In the genomic region with DNA sequence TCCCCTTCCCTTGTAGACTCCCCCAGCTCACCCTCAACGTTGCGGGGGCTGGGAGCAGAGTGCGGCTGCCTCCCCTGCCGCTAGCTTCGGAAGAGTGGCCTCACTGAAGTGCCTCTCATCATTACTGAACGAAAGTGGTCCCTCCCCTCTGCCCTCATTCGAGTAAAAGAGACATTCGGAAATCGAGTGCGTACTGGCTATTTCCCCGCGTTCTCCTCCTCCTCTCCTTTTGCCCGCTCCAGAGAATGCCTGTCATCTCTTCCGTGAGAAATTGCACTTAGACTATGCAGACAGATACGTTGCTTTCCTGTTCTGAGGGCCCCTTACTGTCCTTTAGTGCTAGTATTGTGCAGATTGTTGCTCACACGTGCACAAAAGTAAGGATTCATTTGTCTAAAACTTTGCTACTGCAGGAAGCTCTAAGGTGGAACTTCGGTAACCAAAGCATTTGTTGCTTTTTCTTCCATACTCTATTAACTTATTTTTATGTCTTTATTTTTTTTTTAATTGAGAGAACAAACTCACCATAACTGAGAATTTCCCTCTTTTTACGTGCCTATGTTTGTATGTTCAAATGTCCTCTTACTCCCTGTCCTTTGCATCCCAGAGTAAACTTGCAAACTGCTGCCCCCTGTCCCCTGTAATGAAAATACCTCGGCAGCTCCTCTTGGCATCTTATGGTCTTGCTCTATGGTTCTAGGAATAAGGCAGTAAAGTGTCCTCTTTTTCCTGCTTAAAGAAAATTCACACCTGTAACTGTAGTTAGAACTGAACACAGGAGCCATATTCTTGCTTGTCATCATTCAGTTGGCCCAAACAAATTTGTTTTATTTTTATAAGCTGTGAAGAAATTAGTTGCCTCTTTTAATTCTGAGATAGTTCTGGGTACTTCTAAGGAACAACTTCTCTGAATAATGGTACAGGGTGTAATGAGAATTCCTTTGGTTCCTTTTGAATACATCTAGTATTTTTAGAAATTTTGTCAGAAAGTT, we compare ENCODE assay signal across 1 cellular context.
A peak's percentile ranks its signal among the peaks of the same experiment; 100 is the strongest.
TF ChIP-seq lines count a peak whose summit lies in the region.

No MANE protein-coding gene starts in this region.

TF ChIP-seq in HEK293, 187 proteins besides CTCF, POLR2A, EP300 and RAD21 (continued from another document):
- TF ChIP-seq, protein P1, sequence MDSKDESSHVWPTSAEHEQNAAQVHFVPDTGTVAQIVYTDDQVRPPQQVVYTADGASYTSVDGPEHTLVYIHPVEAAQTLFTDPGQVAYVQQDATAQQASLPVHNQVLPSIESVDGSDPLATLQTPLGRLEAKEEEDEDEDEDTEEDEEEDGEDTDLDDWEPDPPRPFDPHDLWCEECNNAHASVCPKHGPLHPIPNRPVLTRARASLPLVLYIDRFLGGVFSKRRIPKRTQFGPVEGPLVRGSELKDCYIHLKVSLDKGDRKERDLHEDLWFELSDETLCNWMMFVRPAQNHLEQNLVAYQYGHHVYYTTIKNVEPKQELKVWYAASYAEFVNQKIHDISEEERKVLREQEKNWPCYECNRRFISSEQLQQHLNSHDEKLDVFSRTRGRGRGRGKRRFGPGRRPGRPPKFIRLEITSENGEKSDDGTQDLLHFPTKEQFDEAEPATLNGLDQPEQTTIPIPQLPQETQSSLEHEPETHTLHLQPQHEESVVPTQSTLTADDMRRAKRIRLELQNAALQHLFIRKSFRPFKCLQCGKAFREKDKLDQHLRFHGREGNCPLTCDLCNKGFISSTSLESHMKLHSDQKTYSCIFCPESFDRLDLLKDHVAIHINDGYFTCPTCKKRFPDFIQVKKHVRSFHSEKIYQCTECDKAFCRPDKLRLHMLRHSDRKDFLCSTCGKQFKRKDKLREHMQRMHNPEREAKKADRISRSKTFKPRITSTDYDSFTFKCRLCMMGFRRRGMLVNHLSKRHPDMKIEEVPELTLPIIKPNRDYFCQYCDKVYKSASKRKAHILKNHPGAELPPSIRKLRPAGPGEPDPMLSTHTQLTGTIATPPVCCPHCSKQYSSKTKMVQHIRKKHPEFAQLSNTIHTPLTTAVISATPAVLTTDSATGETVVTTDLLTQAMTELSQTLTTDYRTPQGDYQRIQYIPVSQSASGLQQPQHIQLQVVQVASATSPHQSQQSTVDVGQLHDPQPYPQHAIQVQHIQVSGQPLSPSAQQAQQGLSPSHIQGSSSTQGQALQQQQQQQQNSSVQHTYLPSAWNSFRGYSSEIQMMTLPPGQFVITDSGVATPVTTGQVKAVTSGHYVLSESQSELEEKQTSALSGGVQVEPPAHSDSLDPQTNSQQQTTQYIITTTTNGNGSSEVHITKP (tag by site-specific recombination; IDR thresholded peaks at IDR 0.05): peak; percentile 29; the same call in 1 of the 2 replicates
- TF ChIP-seq HOXD13 (CRISPR knock-in tag; IDR thresholded peaks at IDR 0.05; ENCODE audit: borderline replicate concordance) (no peak), ZNF2 (tag by site-specific recombination; IDR thresholded peaks at IDR 0.05) (no peak; the same call in 1 of the 2 replicates), ZNF843 (tag by site-specific recombination; IDR thresholded peaks at IDR 0.05) (0 out of 2 replicates have a peak, but pooled peaks have one; percentile 1), ZNF768 (tag by site-specific recombination; IDR thresholded peaks at IDR 0.05) (no peak), ZNF341 (tag by site-specific recombination; IDR thresholded peaks at IDR 0.05; ENCODE audit: low read depth) (peak; percentile 68), ZNF623 (tag by site-specific recombination; IDR thresholded peaks at IDR 0.05) (peak; percentile 11; the same call in 1 of the 2 replicates), ZNF677 (tag by site-specific recombination; IDR thresholded peaks at IDR 0.05) (no peak), ZSCAN16 (tag by site-specific recombination; IDR thresholded peaks at IDR 0.05) (no peak), ZNF366 (tag by site-specific recombination; conservative IDR thresholded peaks at IDR 0.05) (peak; percentile 79), ZNF510 (tag by site-specific recombination; IDR thresholded peaks at IDR 0.05; ENCODE audit: insufficient replicate concordance) (peak; percentile 2), ZFHX2 (tag by site-specific recombination; conservative IDR thresholded peaks at IDR 0.05) (no peak), ZNF707 (tag by site-specific recombination; IDR thresholded peaks at IDR 0.05) (no peak), SCRT2 (tag by site-specific recombination; IDR thresholded peaks at IDR 0.05) (no peak), ZNF555 (tag by site-specific recombination; conservative IDR thresholded peaks at IDR 0.05) (no peak), ZNF223 (tag by site-specific recombination; IDR thresholded peaks at IDR 0.05) (no peak), IKZF3 (tag by site-specific recombination; IDR thresholded peaks at IDR 0.05) (peak; percentile 70), ZNF629 (tag by site-specific recombination; IDR thresholded peaks at IDR 0.05) (0 out of 2 replicates have a peak, but pooled peaks have one; percentile 24), ZNF221 (tag by site-specific recombination; IDR thresholded peaks at IDR 0.05; ENCODE audit: borderline replicate concordance) (no peak), PRDM1 (tag by site-specific recombination; IDR thresholded peaks at IDR 0.05) (peak; percentile 94), ZNF19 (tag by site-specific recombination; IDR thresholded peaks at IDR 0.05; ENCODE audit: low read depth) (no peak), KLF9 (tag by site-specific recombination; IDR thresholded peaks at IDR 0.05; ENCODE audit: low read depth) (0 out of 2 replicates have a peak, but pooled peaks have one; percentile 5), ZNF157 (tag by site-specific recombination; IDR thresholded peaks at IDR 0.05) (no peak), ZFP3 (tag by site-specific recombination; IDR thresholded peaks at IDR 0.05; ENCODE audit: low read depth) (no peak)
- TF ChIP-seq, protein P2, sequence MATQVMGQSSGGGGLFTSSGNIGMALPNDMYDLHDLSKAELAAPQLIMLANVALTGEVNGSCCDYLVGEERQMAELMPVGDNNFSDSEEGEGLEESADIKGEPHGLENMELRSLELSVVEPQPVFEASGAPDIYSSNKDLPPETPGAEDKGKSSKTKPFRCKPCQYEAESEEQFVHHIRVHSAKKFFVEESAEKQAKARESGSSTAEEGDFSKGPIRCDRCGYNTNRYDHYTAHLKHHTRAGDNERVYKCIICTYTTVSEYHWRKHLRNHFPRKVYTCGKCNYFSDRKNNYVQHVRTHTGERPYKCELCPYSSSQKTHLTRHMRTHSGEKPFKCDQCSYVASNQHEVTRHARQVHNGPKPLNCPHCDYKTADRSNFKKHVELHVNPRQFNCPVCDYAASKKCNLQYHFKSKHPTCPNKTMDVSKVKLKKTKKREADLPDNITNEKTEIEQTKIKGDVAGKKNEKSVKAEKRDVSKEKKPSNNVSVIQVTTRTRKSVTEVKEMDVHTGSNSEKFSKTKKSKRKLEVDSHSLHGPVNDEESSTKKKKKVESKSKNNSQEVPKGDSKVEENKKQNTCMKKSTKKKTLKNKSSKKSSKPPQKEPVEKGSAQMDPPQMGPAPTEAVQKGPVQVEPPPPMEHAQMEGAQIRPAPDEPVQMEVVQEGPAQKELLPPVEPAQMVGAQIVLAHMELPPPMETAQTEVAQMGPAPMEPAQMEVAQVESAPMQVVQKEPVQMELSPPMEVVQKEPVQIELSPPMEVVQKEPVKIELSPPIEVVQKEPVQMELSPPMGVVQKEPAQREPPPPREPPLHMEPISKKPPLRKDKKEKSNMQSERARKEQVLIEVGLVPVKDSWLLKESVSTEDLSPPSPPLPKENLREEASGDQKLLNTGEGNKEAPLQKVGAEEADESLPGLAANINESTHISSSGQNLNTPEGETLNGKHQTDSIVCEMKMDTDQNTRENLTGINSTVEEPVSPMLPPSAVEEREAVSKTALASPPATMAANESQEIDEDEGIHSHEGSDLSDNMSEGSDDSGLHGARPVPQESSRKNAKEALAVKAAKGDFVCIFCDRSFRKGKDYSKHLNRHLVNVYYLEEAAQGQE (tag by site-specific recombination; IDR thresholded peaks at IDR 0.05): 0 out of 2 replicates have a peak, but pooled peaks have one; percentile 11
- TF ChIP-seq, protein P3, sequence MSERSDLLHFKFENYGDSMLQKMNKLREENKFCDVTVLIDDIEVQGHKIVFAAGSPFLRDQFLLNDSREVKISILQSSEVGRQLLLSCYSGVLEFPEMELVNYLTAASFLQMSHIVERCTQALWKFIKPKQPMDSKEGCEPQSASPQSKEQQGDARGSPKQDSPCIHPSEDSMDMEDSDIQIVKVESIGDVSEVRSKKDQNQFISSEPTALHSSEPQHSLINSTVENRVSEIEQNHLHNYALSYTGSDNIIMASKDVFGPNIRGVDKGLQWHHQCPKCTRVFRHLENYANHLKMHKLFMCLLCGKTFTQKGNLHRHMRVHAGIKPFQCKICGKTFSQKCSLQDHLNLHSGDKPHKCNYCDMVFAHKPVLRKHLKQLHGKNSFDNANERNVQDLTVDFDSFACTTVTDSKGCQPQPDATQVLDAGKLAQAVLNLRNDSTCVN (tag by site-specific recombination; optimal IDR thresholded peaks at IDR 0.05): no peak
- TF ChIP-seq, protein P4, sequence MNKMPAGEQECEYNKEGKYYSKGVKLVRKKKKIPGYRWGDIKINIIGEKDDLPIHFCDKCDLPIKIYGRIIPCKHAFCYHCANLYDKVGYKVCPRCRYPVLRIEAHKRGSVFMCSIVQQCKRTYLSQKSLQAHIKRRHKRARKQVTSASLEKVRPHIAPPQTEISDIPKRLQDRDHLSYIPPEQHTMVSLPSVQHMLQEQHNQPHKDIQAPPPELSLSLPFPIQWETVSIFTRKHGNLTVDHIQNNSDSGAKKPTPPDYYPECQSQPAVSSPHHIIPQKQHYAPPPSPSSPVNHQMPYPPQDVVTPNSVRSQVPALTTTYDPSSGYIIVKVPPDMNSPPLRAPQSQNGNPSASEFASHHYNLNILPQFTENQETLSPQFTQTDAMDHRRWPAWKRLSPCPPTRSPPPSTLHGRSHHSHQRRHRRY (tag by site-specific recombination; IDR thresholded peaks at IDR 0.05): no peak
- TF ChIP-seq, protein P5, sequence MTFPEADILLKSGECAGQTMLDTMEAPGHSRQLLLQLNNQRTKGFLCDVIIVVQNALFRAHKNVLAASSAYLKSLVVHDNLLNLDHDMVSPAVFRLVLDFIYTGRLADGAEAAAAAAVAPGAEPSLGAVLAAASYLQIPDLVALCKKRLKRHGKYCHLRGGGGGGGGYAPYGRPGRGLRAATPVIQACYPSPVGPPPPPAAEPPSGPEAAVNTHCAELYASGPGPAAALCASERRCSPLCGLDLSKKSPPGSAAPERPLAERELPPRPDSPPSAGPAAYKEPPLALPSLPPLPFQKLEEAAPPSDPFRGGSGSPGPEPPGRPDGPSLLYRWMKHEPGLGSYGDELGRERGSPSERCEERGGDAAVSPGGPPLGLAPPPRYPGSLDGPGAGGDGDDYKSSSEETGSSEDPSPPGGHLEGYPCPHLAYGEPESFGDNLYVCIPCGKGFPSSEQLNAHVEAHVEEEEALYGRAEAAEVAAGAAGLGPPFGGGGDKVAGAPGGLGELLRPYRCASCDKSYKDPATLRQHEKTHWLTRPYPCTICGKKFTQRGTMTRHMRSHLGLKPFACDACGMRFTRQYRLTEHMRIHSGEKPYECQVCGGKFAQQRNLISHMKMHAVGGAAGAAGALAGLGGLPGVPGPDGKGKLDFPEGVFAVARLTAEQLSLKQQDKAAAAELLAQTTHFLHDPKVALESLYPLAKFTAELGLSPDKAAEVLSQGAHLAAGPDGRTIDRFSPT (tag by site-specific recombination; IDR thresholded peaks at IDR 0.05): no peak; the same call in 1 of the 2 replicates
- TF ChIP-seq, protein P6, sequence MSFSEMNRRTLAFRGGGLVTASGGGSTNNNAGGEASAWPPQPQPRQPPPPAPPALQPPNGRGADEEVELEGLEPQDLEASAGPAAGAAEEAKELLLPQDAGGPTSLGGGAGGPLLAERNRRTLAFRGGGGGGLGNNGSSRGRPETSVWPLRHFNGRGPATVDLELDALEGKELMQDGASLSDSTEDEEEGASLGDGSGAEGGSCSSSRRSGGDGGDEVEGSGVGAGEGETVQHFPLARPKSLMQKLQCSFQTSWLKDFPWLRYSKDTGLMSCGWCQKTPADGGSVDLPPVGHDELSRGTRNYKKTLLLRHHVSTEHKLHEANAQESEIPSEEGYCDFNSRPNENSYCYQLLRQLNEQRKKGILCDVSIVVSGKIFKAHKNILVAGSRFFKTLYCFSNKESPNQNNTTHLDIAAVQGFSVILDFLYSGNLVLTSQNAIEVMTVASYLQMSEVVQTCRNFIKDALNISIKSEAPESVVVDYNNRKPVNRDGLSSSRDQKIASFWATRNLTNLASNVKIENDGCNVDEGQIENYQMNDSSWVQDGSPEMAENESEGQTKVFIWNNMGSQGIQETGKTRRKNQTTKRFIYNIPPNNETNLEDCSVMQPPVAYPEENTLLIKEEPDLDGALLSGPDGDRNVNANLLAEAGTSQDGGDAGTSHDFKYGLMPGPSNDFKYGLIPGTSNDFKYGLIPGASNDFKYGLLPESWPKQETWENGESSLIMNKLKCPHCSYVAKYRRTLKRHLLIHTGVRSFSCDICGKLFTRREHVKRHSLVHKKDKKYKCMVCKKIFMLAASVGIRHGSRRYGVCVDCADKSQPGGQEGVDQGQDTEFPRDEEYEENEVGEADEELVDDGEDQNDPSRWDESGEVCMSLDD (tag by site-specific recombination; IDR thresholded peaks at IDR 0.05): no peak
- TF ChIP-seq, protein P7, sequence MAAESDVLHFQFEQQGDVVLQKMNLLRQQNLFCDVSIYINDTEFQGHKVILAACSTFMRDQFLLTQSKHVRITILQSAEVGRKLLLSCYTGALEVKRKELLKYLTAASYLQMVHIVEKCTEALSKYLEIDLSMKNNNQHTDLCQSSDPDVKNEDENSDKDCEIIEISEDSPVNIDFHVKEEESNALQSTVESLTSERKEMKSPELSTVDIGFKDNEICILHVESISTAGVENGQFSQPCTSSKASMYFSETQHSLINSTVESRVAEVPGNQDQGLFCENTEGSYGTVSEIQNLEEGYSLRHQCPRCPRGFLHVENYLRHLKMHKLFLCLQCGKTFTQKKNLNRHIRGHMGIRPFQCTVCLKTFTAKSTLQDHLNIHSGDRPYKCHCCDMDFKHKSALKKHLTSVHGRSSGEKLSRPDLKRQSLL (tag by site-specific recombination; IDR thresholded peaks at IDR 0.05): no peak
